Comparison of ENCODE assay signal across 15 cellular contexts in the genomic region with DNA sequence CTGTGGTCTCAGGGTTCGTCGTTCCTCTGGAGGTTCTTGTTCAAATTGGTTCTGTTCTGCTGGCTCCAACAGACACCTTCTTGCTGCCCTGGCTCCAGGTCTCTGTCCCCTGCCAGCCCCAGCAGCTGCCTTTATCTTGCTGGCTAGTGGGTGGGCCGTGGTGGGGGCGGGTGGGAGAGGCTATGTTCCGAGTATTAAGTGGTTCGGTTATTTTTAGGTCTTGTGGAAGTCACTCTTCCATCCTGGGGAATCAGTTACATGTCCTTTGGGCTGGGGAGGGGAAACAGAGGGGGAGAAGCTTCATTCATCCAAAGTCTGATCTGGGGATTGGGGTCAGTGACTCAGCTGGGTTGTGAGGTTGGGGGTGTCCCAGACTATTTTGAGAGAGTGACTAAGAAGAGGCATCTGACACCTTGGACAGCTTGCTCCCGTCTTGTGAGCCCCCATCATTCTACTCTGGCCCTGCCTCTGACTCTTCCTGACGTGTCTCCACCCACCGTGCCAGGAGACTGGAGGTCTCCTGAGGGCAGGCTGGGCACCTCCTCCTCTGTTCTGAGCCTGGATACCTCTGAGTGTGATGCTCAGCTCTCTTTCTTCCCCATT. TPM values are rescaled to one million over a fixed set of nuclear protein-coding genes. Genes with fewer than 3 reads are reported as not detected.
DNase-seq lines count a peak whose midpoint lies in the region; ATAC-seq and TF ChIP-seq lines count a peak whose summit lies in the region.
"Had no signal": no experiment of that assay in that cellular context is flagged by ENCODE, and none has a peak within 500 bp of the region (broad histone marks: within the 10 kb centered on the region; RNA-seq: fewer than 3 reads in every experiment).

A gene with protein sequence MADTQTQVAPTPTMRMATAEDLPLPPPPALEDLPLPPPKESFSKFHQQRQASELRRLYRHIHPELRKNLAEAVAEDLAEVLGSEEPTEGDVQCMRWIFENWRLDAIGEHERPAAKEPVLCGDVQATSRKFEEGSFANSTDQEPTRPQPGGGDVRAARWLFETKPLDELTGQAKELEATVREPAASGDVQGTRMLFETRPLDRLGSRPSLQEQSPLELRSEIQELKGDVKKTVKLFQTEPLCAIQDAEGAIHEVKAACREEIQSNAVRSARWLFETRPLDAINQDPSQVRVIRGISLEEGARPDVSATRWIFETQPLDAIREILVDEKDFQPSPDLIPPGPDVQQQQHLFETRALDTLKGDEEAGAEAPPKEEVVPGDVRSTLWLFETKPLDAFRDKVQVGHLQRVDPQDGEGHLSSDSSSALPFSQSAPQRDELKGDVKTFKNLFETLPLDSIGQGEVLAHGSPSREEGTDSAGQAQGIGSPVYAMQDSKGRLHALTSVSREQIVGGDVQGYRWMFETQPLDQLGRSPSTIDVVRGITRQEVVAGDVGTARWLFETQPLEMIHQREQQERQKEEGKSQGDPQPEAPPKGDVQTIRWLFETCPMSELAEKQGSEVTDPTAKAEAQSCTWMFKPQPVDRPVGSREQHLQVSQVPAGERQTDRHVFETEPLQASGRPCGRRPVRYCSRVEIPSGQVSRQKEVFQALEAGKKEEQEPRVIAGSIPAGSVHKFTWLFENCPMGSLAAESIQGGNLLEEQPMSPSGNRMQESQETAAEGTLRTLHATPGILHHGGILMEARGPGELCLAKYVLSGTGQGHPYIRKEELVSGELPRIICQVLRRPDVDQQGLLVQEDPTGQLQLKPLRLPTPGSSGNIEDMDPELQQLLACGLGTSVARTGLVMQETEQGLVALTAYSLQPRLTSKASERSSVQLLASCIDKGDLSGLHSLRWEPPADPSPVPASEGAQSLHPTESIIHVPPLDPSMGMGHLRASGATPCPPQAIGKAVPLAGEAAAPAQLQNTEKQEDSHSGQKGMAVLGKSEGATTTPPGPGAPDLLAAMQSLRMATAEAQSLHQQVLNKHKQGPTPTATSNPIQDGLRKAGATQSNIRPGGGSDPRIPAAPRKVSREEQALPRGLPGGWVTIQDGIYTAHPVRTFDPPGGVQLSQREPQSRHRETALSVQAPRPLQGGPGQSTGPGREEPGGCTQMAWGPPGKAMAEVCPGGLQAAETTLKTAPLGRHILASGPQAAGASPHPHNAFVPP (N-terminal part only) (minus strand): TSS at position 106 of the 603 bp plus-strand sequence. CDS start 3,150 bp downstream, outside the sequence.

- H3K36me3 Mint-ChIP-seq in activated T-cell treated with anti-CD3 and anti-CD28 coated beads, Interleukin-2, amount 50 U/mL, for 24 hours (ENCODE audit: low read depth), result peaks cover 8% of the 10 kb centered on the region

- H3K9me3 Mint-ChIP-seq in activated T-cell treated with anti-CD3 and anti-CD28 coated beads, Interleukin-2, amount 50 U/mL, for 24 hours, result peaks cover 3% of the 10 kb centered on the region

- H3K4me3 Mint-ChIP-seq in activated T-cell treated with anti-CD3 and anti-CD28 coated beads, Interleukin-2, amount 50 U/mL, for 24 hours, result peak within 1 kb of the TSS; percentile 50
- H3K4me3 Mint-ChIP-seq: T-helper 17 cell had no signal

- peaks cover 0 to 44% of the 10 kb centered on the region in 2 donors for H3K4me1 ChIP-seq in right atrium auricular region
- H3K4me1 ChIP-seq in foreskin keratinocyte, result no peaks in the 10 kb centered on the region
- H3K4me1 ChIP-seq: colonic mucosa had no signal

- H3K27ac Mint-ChIP-seq in activated T-cell treated with anti-CD3 and anti-CD28 coated beads, Interleukin-2, amount 50 U/mL, for 24 hours, result peak within 1 kb of the TSS; percentile 78
- H3K27ac Mint-ChIP-seq: T-helper 17 cell had no signal

- peak; percentile 33 for DNase-seq in NK-92 treated with Interleukin-12 subunit alpha and Interleukin-12 subunit beta, amount 100 ng/mL, for 24 hours (lab: John Stamatoyannopoulos, UW)
- DNase-seq in NK-92 (lab: John Stamatoyannopoulos, UW; ENCODE audit: unreplicated experiment) (no peak), right atrium auricular region (ENCODE audit: low spot score) (no peak), COLO668 (lab: John Stamatoyannopoulos, UW; ENCODE audit: unreplicated experiment) (no peak), foreskin keratinocyte (no peak), NCI-H345 (lab: John Stamatoyannopoulos, UW) (no peak)
- DNase-seq in activated T-cell treated with anti-CD3 and anti-CD28 coated beads, Interleukin-2, amount 50 U/mL, for 24 hours, result no peak
- DNase-seq in stimulated activated CD4-positive, alpha-beta T cell treated with anti-CD3 and anti-CD28 coated beads, Interleukin-4, amount 100 ng/mL, for 48 hours (ENCODE audit: low read depth in 2 of 2), result peak; percentile 20 to 32
- DNase-seq: colonic mucosa, left colon, NCI-H2081 treated with DMSO at 0.1 percent for 48 hours, ovary, T-helper 17 cell had no signal

- H3K4me3 ChIP-seq in right atrium auricular region, result peak within 1 kb of the TSS; percentile 55 to 71
- H3K4me3 ChIP-seq: colonic mucosa, ovary had no signal

- no peaks in the 10 kb centered on the region for H3K27me3 Mint-ChIP-seq in activated T-cell treated with anti-CD3 and anti-CD28 coated beads, Interleukin-2, amount 50 U/mL, for 24 hours

- H3K36me3 ChIP-seq in right atrium auricular region, result peaks cover 46% of the 10 kb centered on the region
- H3K36me3 ChIP-seq: colonic mucosa, ovary had no signal

- H3K4me1 Mint-ChIP-seq in activated T-cell treated with anti-CD3 and anti-CD28 coated beads, Interleukin-2, amount 50 U/mL, for 24 hours (ENCODE audit: low read depth), result peaks cover 51% of the 10 kb centered on the region

- TF ChIP-seq CTCF in right atrium auricular region (IDR thresholded peaks at IDR 0.05) (no peak), foreskin keratinocyte (conservative IDR thresholded peaks at IDR 0.05) (no peak)

- H3K27me3 ChIP-seq in right atrium auricular region (no peaks in the 10 kb centered on the region), foreskin keratinocyte (peaks cover 16% of the 10 kb centered on the region)
- H3K27me3 ChIP-seq: colonic mucosa, ovary had no signal

- H3K27ac ChIP-seq in right atrium auricular region, result peak within 1 kb of the TSS; percentile 89 to 97
- no peak within 1 kb of the TSS for H3K27ac ChIP-seq in foreskin keratinocyte
- H3K27ac ChIP-seq: 22Rv1, colonic mucosa, ovary had no signal

- no peaks in the 10 kb centered on the region for H3K9me3 ChIP-seq in right atrium auricular region
- H3K9me3 ChIP-seq: colonic mucosa, ovary had no signal

- no peak for ATAC-seq in foreskin keratinocyte
- ATAC-seq: left colon, T-helper 17 cell had no signal

RNA-seq across cellular contexts. Expression of the gene that starts here (rescaled TPM):
- 1,000 to 10,000 TPM in 1 of 2 donors, 100 to 1,000 TPM in 1; 319 to 1,274 TPM for total RNA-seq in right atrium auricular region
- total RNA-seq in foreskin keratinocyte, result not detected in 2 replicates
- polyA plus RNA-seq in foreskin keratinocyte, result not detected in 2 replicates
- total RNA-seq: colonic mucosa, fibroblast of villous mesenchyme, left colon, T-helper 17 cell had no signal

Comparison
In these comparisons a context has a peak if more than half of its experiments do, and no peak if none do; other contexts are left out.
1. RNA of the gene that starts here (total RNA-seq): 319 to 1,274 TPM in right atrium auricular region; not detected in foreskin keratinocyte; every median in the first group is over 100 times any median in the second.
2. DNase-seq: peak in NK-92 treated with Interleukin-12 subunit alpha and Interleukin-12 subunit beta, amount 100 ng/mL, for 24 hours (single experiment) and stimulated activated CD4-positive, alpha-beta T cell treated with anti-CD3 and anti-CD28 coated beads, Interleukin-4, amount 100 ng/mL, for 48 hours (2 of 2); none in NK-92 (single experiment), activated T-cell treated with anti-CD3 and anti-CD28 coated beads, Interleukin-2, amount 50 U/mL, for 24 hours (single experiment), right atrium auricular region (single experiment), COLO668 (single experiment), foreskin keratinocyte (0 of 2) and NCI-H345 (single experiment).